Comparison of ENCODE assay signal across 1 cellular context in genomic region chr1:201264554-201264953, GRCh38.
TF ChIP-seq lines count a peak whose summit lies in the region.

No MANE protein-coding gene starts in this region.

TF ChIP-seq in HEK293, 187 proteins besides CTCF, POLR2A, EP300 and RAD21 (continued from another document):
- TF ChIP-seq REST (tag by site-specific recombination; IDR thresholded peaks at IDR 0.05) (no peak), ZNF518A (tag by site-specific recombination; conservative IDR thresholded peaks at IDR 0.05; ENCODE audit: low read depth) (no peak), ZNF426 (tag by site-specific recombination; IDR thresholded peaks at IDR 0.05) (no peak)
- TF ChIP-seq, protein P1, sequence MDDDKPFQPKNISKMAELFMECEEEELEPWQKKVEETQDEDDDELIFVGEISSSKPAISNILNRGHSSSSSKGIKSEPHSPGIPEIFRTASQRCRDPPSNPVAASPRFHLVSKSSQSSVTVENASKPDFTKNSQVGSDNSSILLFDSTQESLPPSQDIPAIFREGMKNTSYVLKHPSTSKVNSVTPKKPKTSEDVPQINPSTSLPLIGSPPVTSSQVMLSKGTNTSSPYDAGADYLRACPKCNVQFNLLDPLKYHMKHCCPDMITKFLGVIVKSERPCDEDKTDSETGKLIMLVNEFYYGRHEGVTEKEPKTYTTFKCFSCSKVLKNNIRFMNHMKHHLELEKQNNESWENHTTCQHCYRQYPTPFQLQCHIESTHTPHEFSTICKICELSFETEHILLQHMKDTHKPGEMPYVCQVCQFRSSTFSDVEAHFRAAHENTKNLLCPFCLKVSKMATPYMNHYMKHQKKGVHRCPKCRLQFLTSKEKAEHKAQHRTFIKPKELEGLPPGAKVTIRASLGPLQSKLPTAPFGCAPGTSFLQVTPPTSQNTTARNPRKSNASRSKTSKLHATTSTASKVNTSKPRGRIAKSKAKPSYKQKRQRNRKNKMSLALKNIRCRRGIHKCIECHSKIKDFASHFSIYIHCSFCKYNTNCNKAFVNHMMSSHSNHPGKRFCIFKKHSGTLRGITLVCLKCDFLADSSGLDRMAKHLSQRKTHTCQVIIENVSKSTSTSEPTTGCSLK (tag by site-specific recombination; IDR thresholded peaks at IDR 0.05) = no peak
